11 cellular contexts compared by ENCODE assay signal in the genomic region with DNA sequence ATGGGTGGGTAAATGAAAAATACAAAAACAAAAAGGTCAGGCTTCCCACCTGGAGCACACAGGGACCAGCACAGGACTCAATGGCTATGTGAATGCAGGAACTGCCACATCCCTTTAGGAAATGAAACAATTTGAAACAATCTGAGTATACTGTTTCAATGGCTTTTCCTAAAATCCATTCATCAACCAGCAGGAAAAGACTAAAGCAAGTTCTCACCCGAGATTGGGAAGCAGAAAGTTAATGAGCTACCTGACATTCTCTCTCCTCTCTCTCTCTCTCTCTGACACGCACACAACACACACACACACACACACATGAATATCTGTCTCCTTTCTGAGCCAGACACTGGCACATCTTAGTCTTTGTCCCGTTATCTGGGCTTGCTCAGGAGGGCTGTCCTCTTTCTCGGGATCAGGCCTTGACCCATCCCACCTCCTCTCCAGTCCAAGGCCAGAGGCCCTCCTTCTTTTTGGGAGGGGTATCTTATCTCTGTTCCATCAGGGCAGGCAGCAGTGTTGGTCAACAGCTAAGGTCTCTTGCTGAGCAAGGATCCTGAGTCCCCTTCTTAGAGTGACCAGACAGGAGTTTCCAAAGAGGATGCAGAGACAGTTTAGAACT. TPM values are rescaled to one million over a fixed set of nuclear protein-coding genes. Genes with fewer than 3 reads are reported as not detected.
DNase-seq lines count a peak whose midpoint lies in the region; ATAC-seq and TF ChIP-seq lines count a peak whose summit lies in the region.
"Had no signal": no experiment of that assay in that cellular context is flagged by ENCODE, and none has a peak within 500 bp of the region (broad histone marks: within the 10 kb centered on the region; RNA-seq: fewer than 3 reads in every experiment).

No MANE protein-coding gene starts in this region.

- H3K9me3 Mint-ChIP-seq in activated CD8-positive, alpha-beta memory T cell treated with anti-CD3 and anti-CD28 coated beads, Interleukin-2, amount 10 ng/mL, durations not matched to agents 7 days and 5 days (ENCODE audit: low read depth) = no peaks in the 10 kb centered on the region

- in situ Hi-C loops in transverse colon (cut with MboI; ENCODE audit: low pct_ligation_motif_present in 1 of 4, low pct_unique_long_range_greater_than_20kb in 1 of 4, low sequenced_read_pairs in 3 of 4) = no loop called here

- H2AFZ ChIP-seq in fibroblast of lung (ENCODE audit: low read length) (peak overlapping the region; percentile 0), osteoblast (ENCODE audit: low read length) (peak overlapping the region; percentile 32)

- no peak for ATAC-seq in GM19467 (IDR thresholded peaks at IDR 0.05; ENCODE audit: unreplicated experiment)
- no peak for ATAC-seq in activated CD8-positive, alpha-beta memory T cell treated with anti-CD3 and anti-CD28 coated beads, Interleukin-2, amount 10 ng/mL, durations not matched to agents 7 days and 5 days
- ATAC-seq in HG03097 (IDR thresholded peaks at IDR 0.05; ENCODE audit: low FRiP score, unreplicated experiment) = no peak

- H3K4me1 Mint-ChIP-seq in activated CD8-positive, alpha-beta memory T cell treated with anti-CD3 and anti-CD28 coated beads, Interleukin-2, amount 10 ng/mL, durations not matched to agents 7 days and 5 days = peaks cover 6% of the 10 kb centered on the region

- H3K4me3 ChIP-seq in SK-N-MC (peak overlapping the region; percentile 73), fibroblast of lung (replicated peaks in 1 of 4; ENCODE audit: control extremely low read depth in 1 of 4, insufficient read depth in 1 of 4, low read depth in 3 of 4, low read length in 4 of 4) (no peak overlapping the region), osteoblast (ENCODE audit: insufficient read depth, low read length) (no peak overlapping the region), transverse colon (no peak overlapping the region)

- TF ChIP-seq EP300 in transverse colon (IDR thresholded peaks at IDR 0.05; ENCODE audit: low read depth) = no peak

- H3K27me3 Mint-ChIP-seq in activated CD8-positive, alpha-beta memory T cell treated with anti-CD3 and anti-CD28 coated beads, Interleukin-2, amount 10 ng/mL, durations not matched to agents 7 days and 5 days = no peaks in the 10 kb centered on the region

- H3K79me2 ChIP-seq in fibroblast of lung (ENCODE audit: control insufficient read depth, insufficient read depth, low read length) = no peaks in the 10 kb centered on the region
- H3K79me2 ChIP-seq in osteoblast (ENCODE audit: insufficient read depth, low read length) = no peaks in the 10 kb centered on the region

- no peak for TF ChIP-seq POLR2A in transverse colon (IDR thresholded peaks at IDR 0.05)

- no peaks in the 10 kb centered on the region for H3K27me3 ChIP-seq in fibroblast of lung (ENCODE audit: control insufficient read depth, insufficient read depth, low read length)
- H3K27me3 ChIP-seq in osteoblast (ENCODE audit: insufficient read depth, low read length) = no peaks in the 10 kb centered on the region
- H3K27me3 ChIP-seq in transverse colon = no peaks in the 10 kb centered on the region

- DNase-seq in SK-N-MC (ENCODE audit: low read depth, low spot score) = no peak
- DNase-seq in fibroblast of lung (ENCODE audit: low read depth in 2 of 2) = no peak
- no peak for DNase-seq in osteoblast (ENCODE audit: insufficient read length, low spot score, missing footprints)
- no peak for DNase-seq in transverse colon
- DNase-seq in activated CD8-positive, alpha-beta memory T cell treated with anti-CD3 and anti-CD28 coated beads, Interleukin-2, amount 10 ng/mL, durations not matched to agents 7 days and 5 days = no peak
- DNase-seq: stimulated activated CD4-positive, alpha-beta T cell treated with anti-CD3 and anti-CD28 coated beads, Interleukin-12 subunit alpha, Interleukin-12 subunit beta, amount 100 ng/mL, for 4 hours; stimulated activated CD8-positive, alpha-beta memory T cell treated with anti-CD3 and anti-CD28 coated beads, Interleukin-4, amount 100 ng/mL, for 48 hours had no signal

- CTCF ChIA-PET in activated CD8-positive, alpha-beta memory T cell treated with anti-CD3 and anti-CD28 coated beads, Interleukin-2, amount 10 ng/mL, durations not matched to agents 7 days and 5 days (lab: Charles Lee) = no interaction called here

- no peak for TF ChIP-seq CTCF in fibroblast of lung (conservative IDR thresholded peaks at IDR 0.05 in 1 of 2, IDR thresholded peaks at IDR 0.05 in 1 of 2; ENCODE audit: low read depth in 1 of 2, low read length in 2 of 2)
- TF ChIP-seq CTCF in osteoblast (IDR thresholded peaks at IDR 0.05; ENCODE audit: extremely low read depth, low read depth, low read length) = no peak
- no peak for TF ChIP-seq CTCF in transverse colon (IDR thresholded peaks at IDR 0.05)

- H3K9ac ChIP-seq in SK-N-MC (ENCODE audit: insufficient read length) (no peak overlapping the region), fibroblast of lung (ENCODE audit: insufficient read depth, low read length) (no peak overlapping the region)

- H3K27ac ChIP-seq in SK-N-MC (peak overlapping the region; percentile 82; the same call in 1 of the 2 replicates), fibroblast of lung (ENCODE audit: insufficient read depth, low read length) (peak overlapping the region; percentile 89), osteoblast (ENCODE audit: low read depth, low read length) (peak overlapping the region; percentile 64), transverse colon (peak overlapping the region; percentile 63 to 83 (median 76))

- no peak overlapping the region for H3K27ac Mint-ChIP-seq in activated CD8-positive, alpha-beta memory T cell treated with anti-CD3 and anti-CD28 coated beads, Interleukin-2, amount 10 ng/mL, durations not matched to agents 7 days and 5 days

- 43 to 50% methylated on average over 2 to 4 of the region's 4 CpGs for WGBS in transverse colon (ENCODE audit: low coverage in 1 of 2), 2 donors

- intact Hi-C loops in transverse colon (cut with DNase I; ENCODE audit: low total_unique reads) = no loop called here

- H3K9me3 ChIP-seq in SK-N-MC (ENCODE audit: low read depth, low read length) = no peaks in the 10 kb centered on the region
- H3K9me3 ChIP-seq in fibroblast of lung (ENCODE audit: control insufficient read depth, insufficient read depth, low read depth, low read length) = no peaks in the 10 kb centered on the region
- no peaks in the 10 kb centered on the region for H3K9me3 ChIP-seq in osteoblast (ENCODE audit: low read depth, low read length)
- H3K9me3 ChIP-seq in transverse colon = no peaks in the 10 kb centered on the region

- H3K36me3 Mint-ChIP-seq in activated CD8-positive, alpha-beta memory T cell treated with anti-CD3 and anti-CD28 coated beads, Interleukin-2, amount 10 ng/mL, durations not matched to agents 7 days and 5 days = no peaks in the 10 kb centered on the region

- H4K20me1 ChIP-seq in fibroblast of lung (ENCODE audit: control insufficient read depth, extremely low read depth, insufficient read depth, low read length) (no peaks in the 10 kb centered on the region), osteoblast (ENCODE audit: insufficient read depth, low read length) (no peaks in the 10 kb centered on the region)

- H3K36me3 ChIP-seq in SK-N-MC (ENCODE audit: insufficient read depth, low read length) (no peaks in the 10 kb centered on the region), fibroblast of lung (ENCODE audit: control insufficient read depth, insufficient read depth, low read length) (no peaks in the 10 kb centered on the region), osteoblast (ENCODE audit: insufficient read depth, low read length) (no peaks in the 10 kb centered on the region), transverse colon (no peaks in the 10 kb centered on the region)

- H3K4me1 ChIP-seq in fibroblast of lung (ENCODE audit: control insufficient read depth, extremely low read depth, insufficient read depth, low read length) (peaks cover 21% of the 10 kb centered on the region), osteoblast (ENCODE audit: insufficient read depth, low read length) (peaks cover 29% of the 10 kb centered on the region), transverse colon (peaks cover 6 to 24% (median 15%) of the 10 kb centered on the region in 4 donors)

- peak overlapping the region; percentile 5 for H3K4me2 ChIP-seq in fibroblast of lung (ENCODE audit: extremely low read depth, insufficient read depth, low read length)
- no peak overlapping the region for H3K4me2 ChIP-seq in osteoblast (ENCODE audit: insufficient read depth, low read length)

- no peak overlapping the region for H3K4me3 Mint-ChIP-seq in activated CD8-positive, alpha-beta memory T cell treated with anti-CD3 and anti-CD28 coated beads, Interleukin-2, amount 10 ng/mL, durations not matched to agents 7 days and 5 days

RNA-seq across cellular contexts. Expression of gene LRRFIP1, which starts 11.6 kb away (rescaled TPM):
- total RNA-seq in fibroblast of lung = 37.0 and 58.1 TPM in 2 replicates
- 85.9 and 113 TPM in 2 replicates for polyA plus RNA-seq in fibroblast of lung
- polyA plus RNA-seq in fibroblast of lung (2012) = 74.2 and 102 TPM in 2 replicates
- polyA minus RNA-seq in fibroblast of lung (ENCODE audit: low replicate concordance) = 9.6 and 10.0 TPM in 2 replicates
- 48.3 and 51.8 TPM in 2 replicates for total RNA-seq in osteoblast
- 100 to 1,000 TPM in 3 of 4 donors, 10 to 100 TPM in 1; 98.5 to 147 (median 122) TPM for total RNA-seq in transverse colon
- total RNA-seq in activated CD8-positive, alpha-beta memory T cell treated with anti-CD3 and anti-CD28 coated beads, Interleukin-2, amount 10 ng/mL, durations not matched to agents 7 days and 5 days = 100 to 1,000 TPM; 197 to 229 TPM

RNA-seq across cellular contexts. Expression of gene RAB17, which starts 25.2 kb away (rescaled TPM):
- total RNA-seq in fibroblast of lung (0.17 and 0.26 TPM in 2 replicates), osteoblast (0.36 TPM in 1 of 2 replicates, not detected in the other), transverse colon (100 to 1,000 TPM in 1 of 4 donors, 10 to 100 TPM in 3; 25.1 to 104 (median 65.6) TPM)
- polyA plus RNA-seq in fibroblast of lung = 0.09 and 0.22 TPM in 2 replicates
- 0.28 and 0.44 TPM in 2 replicates for polyA plus RNA-seq in fibroblast of lung (2012)
- polyA minus RNA-seq in fibroblast of lung (ENCODE audit: low replicate concordance) = 0.78 and 1.1 TPM in 2 replicates
- not detected for total RNA-seq in activated CD8-positive, alpha-beta memory T cell treated with anti-CD3 and anti-CD28 coated beads, Interleukin-2, amount 10 ng/mL, durations not matched to agents 7 days and 5 days

RNA-seq across cellular contexts. Expression of gene PRLH, which starts 49.4 kb away (rescaled TPM):
- total RNA-seq in fibroblast of lung (not detected in 2 replicates), osteoblast (not detected in 2 replicates), transverse colon (not detected)
- polyA plus RNA-seq in fibroblast of lung = not detected in 2 replicates
- not detected in 2 replicates for polyA plus RNA-seq in fibroblast of lung (2012)
- polyA minus RNA-seq in fibroblast of lung (ENCODE audit: low replicate concordance) = not detected in 2 replicates
- total RNA-seq in activated CD8-positive, alpha-beta memory T cell treated with anti-CD3 and anti-CD28 coated beads, Interleukin-2, amount 10 ng/mL, durations not matched to agents 7 days and 5 days = not detected
- total RNA-seq: NCI-H460 had no signal
- polyA plus RNA-seq: adipose tissue had no signal

Comparison
In these comparisons a context has a peak if more than half of its experiments do, and no peak if none do; other contexts are left out.
1. RNA of gene RAB17, which starts 25.2 kb away (total RNA-seq): 25.1 to 104 TPM in transverse colon; 0.36 TPM in osteoblast, 0.17 to 0.26 TPM in fibroblast of lung and not detected in activated CD8-positive, alpha-beta memory T cell treated with anti-CD3 and anti-CD28 coated beads, Interleukin-2, amount 10 ng/mL, durations not matched to agents 7 days and 5 days; every median in the first group is over 10 times any median in the second.
2. Peak in every context shown above with its lines, with median percentiles within 50 percentile points of each other: H3K27ac ChIP-seq.